ENCODE assay signal across 30 cellular contexts in genomic region chr2:12980817-12981216, GRCh38.
DNase-seq lines count a peak whose midpoint lies in the region; TF ChIP-seq lines count a peak whose summit lies in the region.
"Had no signal": no experiment of that assay in that cellular context is flagged by ENCODE, and none has a peak within 500 bp of the region (broad histone marks: within the 10 kb centered on the region; RNA-seq: fewer than 3 reads in every experiment).

No MANE protein-coding gene starts in this region.

- H3K9ac ChIP-seq in mammary epithelial cell (ENCODE audit: insufficient read depth, low read length) (no peak overlapping the region), neural progenitor cell (no peak overlapping the region)

- no peaks in the 10 kb centered on the region for H3K36me3 Mint-ChIP-seq in neural progenitor cell
- H3K36me3 Mint-ChIP-seq: activated naive CD8-positive, alpha-beta T cell treated with anti-CD3 and anti-CD28 coated beads, Interleukin-2, amount 10 ng/mL, durations not matched to agents 7 days and 5 days; stimulated activated effector memory CD8-positive, alpha-beta T cell treated with anti-CD3 and anti-CD28 coated beads, Interleukin-12 subunit alpha, Interleukin-12 subunit beta, amount 100 ng/mL, for 72 hours had no signal

- intact Hi-C loops in mammary epithelial cell (cut with micrococcal nuclease): no loop called here

- H3K27me3 ChIP-seq in mammary epithelial cell (ENCODE audit: insufficient read depth, low read length) (no peaks in the 10 kb centered on the region), iPS DF 6.9 (ENCODE audit: control insufficient read depth, insufficient read depth, low read length) (no peaks in the 10 kb centered on the region), neural progenitor cell (no peaks in the 10 kb centered on the region)
- H3K27me3 ChIP-seq: ascending aorta, heart left ventricle, pancreas had no signal

- WGBS in mammary epithelial cell (ENCODE audit: low coverage, missing lambda C conversion rate): 21% methylated on average over 4 of the region's 4 CpGs
- WGBS in iPS DF 6.9 (ENCODE audit: insufficient coverage, insufficient read length): no CpG with 5 or more reads among the region's 4 CpGs

- H3K27me3 Mint-ChIP-seq in neural progenitor cell (ENCODE audit: insufficient read depth, low read depth): no peaks in the 10 kb centered on the region

- no peaks in the 10 kb centered on the region for H3K9me3 Mint-ChIP-seq in neural progenitor cell
- H3K9me3 Mint-ChIP-seq: nephron; stimulated activated effector memory CD8-positive, alpha-beta T cell treated with anti-CD3 and anti-CD28 coated beads, Interleukin-12 subunit alpha, Interleukin-12 subunit beta, amount 100 ng/mL, for 72 hours had no signal

- dilution Hi-C loops in mammary epithelial cell (cut with HindIII; ENCODE audit: low sequenced_read_pairs): no loop called here

- H2AFZ ChIP-seq in mammary epithelial cell (ENCODE audit: low read depth, low read length): peak overlapping the region; percentile 56
- peak overlapping the region; percentile 26 for H2AFZ ChIP-seq in neural progenitor cell (replicated peaks)

- H4K20me1 ChIP-seq in mammary epithelial cell (ENCODE audit: insufficient read depth, low read length) (no peaks in the 10 kb centered on the region), neural progenitor cell (ENCODE audit: low read depth) (no peaks in the 10 kb centered on the region)

- in situ Hi-C loops in mammary epithelial cell (cut with MboI; ENCODE audit: low sequenced_read_pairs in 2 of 2): no loop called here

- H3K4me1 ChIP-seq in mammary epithelial cell (ENCODE audit: insufficient read depth, low read length): peaks cover 32% of the 10 kb centered on the region
- H3K4me1 ChIP-seq in iPS DF 6.9 (ENCODE audit: control insufficient read depth, insufficient read depth, low read length): no peaks in the 10 kb centered on the region
- H3K4me1 ChIP-seq in neural progenitor cell: no peaks in the 10 kb centered on the region
- H3K4me1 ChIP-seq: ascending aorta, heart left ventricle, left ventricle myocardium inferior, pancreas had no signal

- H3K4me1 Mint-ChIP-seq in neural progenitor cell: peaks cover 18% of the 10 kb centered on the region
- H3K4me1 Mint-ChIP-seq: activated CD4-positive, alpha-beta T cell treated with anti-CD3 and anti-CD28 coated beads for 36 hours; activated naive CD8-positive, alpha-beta T cell treated with anti-CD3 and anti-CD28 coated beads, Interleukin-2, amount 10 ng/mL, durations not matched to agents 7 days and 5 days; nephron; stimulated activated effector memory CD8-positive, alpha-beta T cell treated with anti-CD3 and anti-CD28 coated beads, Interleukin-12 subunit alpha, Interleukin-12 subunit beta, amount 100 ng/mL, for 72 hours had no signal

- CTCF ChIA-PET in mammary epithelial cell (lab: Charles Lee; ENCODE audit: low non-redundant PET): interaction anchor here (0.6 kb wide), 1 partner anchor 49 kb away, joined by 3 read pairs; no protein-coding TSS in a partner anchor

- H3K4me3 Mint-ChIP-seq in neural progenitor cell: no peak overlapping the region
- H3K4me3 Mint-ChIP-seq: activated CD4-positive, alpha-beta T cell treated with anti-CD3 and anti-CD28 coated beads for 36 hours; activated naive CD8-positive, alpha-beta T cell treated with anti-CD3 and anti-CD28 coated beads, Interleukin-2, amount 10 ng/mL, durations not matched to agents 7 days and 5 days; nephron; stimulated activated effector memory CD8-positive, alpha-beta T cell treated with anti-CD3 and anti-CD28 coated beads, Interleukin-12 subunit alpha, Interleukin-12 subunit beta, amount 100 ng/mL, for 72 hours had no signal

- peak overlapping the region; percentile 19 for H3K4me2 ChIP-seq in mammary epithelial cell (ENCODE audit: insufficient read depth, low read depth, low read length)
- H3K4me2 ChIP-seq in neural progenitor cell: no peak overlapping the region

- no peaks in the 10 kb centered on the region for H3K79me2 ChIP-seq in mammary epithelial cell (ENCODE audit: insufficient read depth, low read length)
- H3K79me2 ChIP-seq in neural progenitor cell (ENCODE audit: low read depth): no peaks in the 10 kb centered on the region

- BruUV-seq in mammary epithelial cell (replicated peaks; lab: Mats Ljungman, UMichigan): no TSS peak

- DNase-seq in NCI-H226 (peak; percentile 65), mammary epithelial cell (no peak), iPS DF 6.9 (ENCODE audit: low read depth, low spot score) (peak; percentile 2), neural progenitor cell (ENCODE audit: low spot score) (no peak), DMS153 treated with DMSO at 0.1 percent for 48 hours (lab: John Stamatoyannopoulos, UW; ENCODE audit: unreplicated experiment) (no peak), HT-29 (ENCODE audit: low spot score) (no peak), glomerular visceral epithelial cell (ENCODE audit: extremely low spot score) (no peak), GM10266 (ENCODE audit: extremely low spot score) (no peak)
- DNase-seq: ACHN; activated CD4-positive, alpha-beta T cell treated with anti-CD3 and anti-CD28 coated beads for 36 hours; activated CD8-positive, alpha-beta memory T cell treated with anti-CD3 and anti-CD28 coated beads for 24 hours; activated effector memory CD4-positive, alpha-beta T cell treated with Interleukin-2 at 50 U/mL for 16 hours; activated naive CD8-positive, alpha-beta T cell treated with anti-CD3 and anti-CD28 coated beads, Interleukin-2, amount 10 ng/mL, durations not matched to agents 7 days and 5 days; central memory CD4-positive, alpha-beta T cell; DMS153; dorsolateral prefrontal cortex; H7; heart left ventricle; left ventricle myocardium inferior; NCI-H1105; NCI-H1930; NCI-H526; pancreas; right cardiac atrium; stimulated activated CD4-positive, alpha-beta T cell treated with anti-CD3 and anti-CD28 coated beads, Interleukin-4, amount 100 ng/mL, for 24 hours; T-helper 1 cell had no signal

- H3K4me3 ChIP-seq in mammary epithelial cell (replicated peaks in 1 of 3; ENCODE audit: insufficient read depth in 1 of 3, low read depth in 2 of 3, low read length in 3 of 3) (no peak overlapping the region), iPS DF 6.9 (ENCODE audit: low read length) (no peak overlapping the region), neural progenitor cell (no peak overlapping the region)
- H3K4me3 ChIP-seq: ascending aorta, dorsolateral prefrontal cortex, heart left ventricle, left ventricle myocardium inferior, pancreas had no signal

- H3K9me3 ChIP-seq in mammary epithelial cell (replicated peaks; ENCODE audit: insufficient read depth, low read length): no peaks in the 10 kb centered on the region
- H3K9me3 ChIP-seq in iPS DF 6.9 (ENCODE audit: control insufficient read depth, insufficient read depth, low read length): no peaks in the 10 kb centered on the region
- no peaks in the 10 kb centered on the region for H3K9me3 ChIP-seq in neural progenitor cell (ENCODE audit: low read depth)
- H3K9me3 ChIP-seq: ascending aorta, heart left ventricle, left ventricle myocardium inferior, pancreas had no signal

- H3K36me3 ChIP-seq in mammary epithelial cell (ENCODE audit: insufficient read depth, low read length) (no peaks in the 10 kb centered on the region), iPS DF 6.9 (ENCODE audit: control insufficient read depth, insufficient read depth, low read length) (no peaks in the 10 kb centered on the region), neural progenitor cell (no peaks in the 10 kb centered on the region)
- H3K36me3 ChIP-seq: ascending aorta, heart left ventricle, left ventricle myocardium inferior, pancreas had no signal

- H3K27ac ChIP-seq in mammary epithelial cell (ENCODE audit: insufficient read depth, low read depth, low read length) (no peak overlapping the region), iPS DF 6.9 (ENCODE audit: low read length) (no peak overlapping the region), neural progenitor cell (no peak overlapping the region)
- H3K27ac ChIP-seq: ascending aorta, dorsolateral prefrontal cortex, epithelial cell of prostate, heart left ventricle, left ventricle myocardium inferior, pancreas had no signal

- H3K27ac Mint-ChIP-seq in neural progenitor cell: no peak overlapping the region
- H3K27ac Mint-ChIP-seq: activated CD4-positive, alpha-beta T cell treated with anti-CD3 and anti-CD28 coated beads for 36 hours; activated naive CD8-positive, alpha-beta T cell treated with anti-CD3 and anti-CD28 coated beads, Interleukin-2, amount 10 ng/mL, durations not matched to agents 7 days and 5 days; nephron; stimulated activated effector memory CD8-positive, alpha-beta T cell treated with anti-CD3 and anti-CD28 coated beads, Interleukin-12 subunit alpha, Interleukin-12 subunit beta, amount 100 ng/mL, for 72 hours had no signal

- H3F3A ChIP-seq in neural progenitor cell (ENCODE audit: low read depth): no peaks in the 10 kb centered on the region

- TF ChIP-seq CTCF in mammary epithelial cell (conservative IDR thresholded peaks at IDR 0.05 in 1 of 2, IDR thresholded peaks at IDR 0.05 in 1 of 2; ENCODE audit: extremely low read depth in 1 of 2, insufficient read depth in 1 of 2, low read depth in 1 of 2, low read length in 2 of 2): no peak
- TF ChIP-seq CTCF in neural progenitor cell (IDR thresholded peaks at IDR 0.05): no peak
- TF ChIP-seq CTCF in GM10266 (IDR thresholded peaks at IDR 0.05; ENCODE audit: control insufficient read depth, insufficient read depth, low read depth, missing control alignments): no peak

Comparison
In these comparisons a context has a peak if more than half of its experiments do, and no peak if none do; other contexts are left out.
1. DNase-seq: peak in NCI-H226 (single experiment) and iPS DF 6.9 (single experiment); none in mammary epithelial cell (single experiment), neural progenitor cell (single experiment), DMS153 treated with DMSO at 0.1 percent for 48 hours (single experiment), HT-29 (single experiment), glomerular visceral epithelial cell (single experiment) and GM10266 (single experiment).